Comparison of ENCODE assay signal across 9 cellular contexts in genomic region chr7:101602484-101603241, GRCh38. TPM values are rescaled to one million over a fixed set of nuclear protein-coding genes. Genes with fewer than 3 reads are reported as not detected.
DNase-seq lines count a peak whose midpoint lies in the region; ATAC-seq, FAIRE-seq and TF ChIP-seq lines count a peak whose summit lies in the region.
"Had no signal": no experiment of that assay in that cellular context is flagged by ENCODE, and none has a peak within 500 bp of the region (broad histone marks: within the 10 kb centered on the region; RNA-seq: fewer than 3 reads in every experiment).

No MANE protein-coding gene starts in this region.

- TF ChIP-seq POLR2A in endothelial cell of umbilical vein (IDR thresholded peaks at IDR 0.05; ENCODE audit: low read depth, low read length) = no peak

- H3K9me3 ChIP-seq in Caco-2 = no peaks in the 10 kb centered on the region
- no peaks in the 10 kb centered on the region for H3K9me3 ChIP-seq in endothelial cell of umbilical vein (replicated peaks; ENCODE audit: control insufficient read depth, insufficient read depth, low read length)

- H3K27ac Mint-ChIP-seq in Caco-2 (ENCODE audit: unreplicated experiment) = peak overlapping the region; percentile 86

- POLR2A ChIA-PET in Caco-2 (lab: Charles Lee) (interaction anchor here (1.0 kb wide), 1 partner anchor 17 kb away, joined by 6 read pairs; no protein-coding TSS in a partner anchor), endothelial cell of umbilical vein (lab: Charles Lee) (no interaction called here)

- no peaks in the 10 kb centered on the region for H3K9me1 ChIP-seq in endothelial cell of umbilical vein (replicated peaks; ENCODE audit: control insufficient read depth, extremely low read depth, insufficient read depth, low read length)

- no peak overlapping the region for H3K4me2 ChIP-seq in endothelial cell of umbilical vein (ENCODE audit: insufficient read depth, low read length)

- dilution Hi-C loops in endothelial cell of umbilical vein (cut with MboI; ENCODE audit: extremely low pct_ligation_motif_present, low sequenced_read_pairs) = no loop called here

- H3K36me3 ChIP-seq in Caco-2 (ENCODE audit: control insufficient read depth, insufficient read depth, low read length) (no peaks in the 10 kb centered on the region), endothelial cell of umbilical vein (ENCODE audit: control insufficient read depth in 2 of 2, extremely low read depth in 1 of 2, insufficient read depth in 2 of 2, low read length in 2 of 2) (no peaks in the 10 kb centered on the region)

- H3K79me2 ChIP-seq in endothelial cell of umbilical vein (ENCODE audit: control insufficient read depth, insufficient read depth, low read length) = no peaks in the 10 kb centered on the region

- no peak overlapping the region for H3K4me3 Mint-ChIP-seq in Caco-2 (ENCODE audit: unreplicated experiment)

- H3K27me3 ChIP-seq in Caco-2 (replicated peaks; ENCODE audit: control insufficient read depth, insufficient read depth, low read length) (no peaks in the 10 kb centered on the region), endothelial cell of umbilical vein (ENCODE audit: control insufficient read depth in 2 of 2, insufficient read depth in 2 of 2, low read length in 2 of 2) (no peaks in the 10 kb centered on the region)

- no peak overlapping the region for H2AFZ ChIP-seq in endothelial cell of umbilical vein (ENCODE audit: low read depth, low read length)

- ATAC-seq in HG02610 (IDR thresholded peaks at IDR 0.05; ENCODE audit: unreplicated experiment) (peak; percentile 64), HG02763 (IDR thresholded peaks at IDR 0.05; ENCODE audit: unreplicated experiment) (no peak)

- BruUV-seq in Caco-2 (replicated peaks; lab: Mats Ljungman, UMichigan) (no TSS peak), endothelial cell of umbilical vein (replicated peaks; lab: Mats Ljungman, UMichigan) (no TSS peak)

- no peak overlapping the region for H3K27ac ChIP-seq in endothelial cell of umbilical vein (ENCODE audit: insufficient read depth, low read depth, low read length)

- H3K9ac ChIP-seq in endothelial cell of umbilical vein (replicated peaks; ENCODE audit: extremely low read depth, insufficient read depth, low read length) = no peak overlapping the region

- H3K4me3 ChIP-seq in Caco-2 (ENCODE audit: low read depth, low read length) (no peak overlapping the region), endothelial cell of umbilical vein (replicated peaks in 1 of 3; ENCODE audit: insufficient read depth in 1 of 3, low read depth in 1 of 3, low read length in 3 of 3) (no peak overlapping the region)

- FAIRE-seq in endothelial cell of umbilical vein (lab: Jason Lieb, UNC) = peak; percentile 85

- H3K4me1 Mint-ChIP-seq in Caco-2 (ENCODE audit: low read depth, unreplicated experiment) = peaks cover 12% of the 10 kb centered on the region

- H3K4me1 ChIP-seq in Caco-2 (peaks cover 35% of the 10 kb centered on the region), endothelial cell of umbilical vein (ENCODE audit: control insufficient read depth, extremely low read depth, insufficient read depth, low read length) (no peaks in the 10 kb centered on the region)

- DNase-seq in Caco-2 = peak; percentile 85 to 90
- DNase-seq in NOMO-1 (lab: John Stamatoyannopoulos, UW; ENCODE audit: unreplicated experiment in 2 of 2) = peak; percentile 64 to 70
- peak; percentile 28 to 61 (median 51) for DNase-seq in activated CD8-positive, alpha-beta memory T cell treated with anti-CD3 and anti-CD28 coated beads for 48 hours (ENCODE audit: low read depth in 2 of 3, low spot score in 2 of 3)
- DNase-seq in endothelial cell of umbilical vein (ENCODE audit: low read depth, low spot score) = peak; percentile 64
- DNase-seq in mucosa of gallbladder (ENCODE audit: low spot score) = peak; percentile 75
- peak; percentile 21 to 22 for DNase-seq in stimulated activated CD8-positive, alpha-beta memory T cell treated with anti-CD3 and anti-CD28 coated beads, Interleukin-4, amount 100 ng/mL, for 4 hours (ENCODE audit: low read depth in 2 of 2, low spot score in 1 of 2)

- intact Hi-C loops in Caco-2 (cut with micrococcal nuclease; ENCODE audit: unreplicated experiment) (loop anchor here (1.0 to 10.0 kb wide), 6 partner anchors 17 to 634 kb away; no protein-coding TSS in a partner anchor), endothelial cell of umbilical vein (cut with micrococcal nuclease) (loop anchor here (1.0 to 5.0 kb wide), 4 partner anchors 85 to 670 kb away; no protein-coding TSS in a partner anchor)

- H3K27me3 Mint-ChIP-seq in Caco-2 (ENCODE audit: insufficient read depth, unreplicated experiment) = no peaks in the 10 kb centered on the region

- TF ChIP-seq CTCF in Caco-2 (IDR thresholded peaks at IDR 0.05; ENCODE audit: insufficient read depth in 1 of 2, low read depth in 1 of 2, low read length in 1 of 2, severe bottlenecking in 1 of 2, unreplicated experiment in 1 of 2) = peak; percentile 86 to 94
- TF ChIP-seq CTCF in endothelial cell of umbilical vein (IDR thresholded peaks at IDR 0.05; ENCODE audit: extremely low read depth in 1 of 2, insufficient read depth in 1 of 2, low read depth in 1 of 2, low read length in 2 of 2) = peak; percentile 87 to 99

- no peaks in the 10 kb centered on the region for H4K20me1 ChIP-seq in endothelial cell of umbilical vein (replicated peaks; ENCODE audit: control insufficient read depth, extremely low read depth, insufficient read depth, low read length)

- no peaks in the 10 kb centered on the region for H3K9me3 Mint-ChIP-seq in Caco-2 (ENCODE audit: unreplicated experiment)

- CTCF ChIA-PET in Caco-2 (lab: Charles Lee) = interaction anchor here (0.5 to 1.9 kb wide), 17 partner anchors 14 to 840 kb away, joined by 3 to 21 read pairs (median 4); no protein-coding TSS in a partner anchor
- CTCF ChIA-PET in endothelial cell of umbilical vein (lab: Charles Lee) = interaction anchor here (0.5 to 3.3 kb wide), 42 partner anchors 9 to 671 kb away, joined by 3 to 36 read pairs (median 4); no protein-coding TSS in a partner anchor

- H3K36me3 Mint-ChIP-seq in Caco-2 (ENCODE audit: insufficient read depth, unreplicated experiment) = peaks cover 7% of the 10 kb centered on the region

TF ChIP-seq in endothelial cell of umbilical vein, 7 proteins besides CTCF, POLR2A, EP300 and RAD21:
- TF ChIP-seq GATA2 (IDR thresholded peaks at IDR 0.05; ENCODE audit: insufficient read depth, insufficient read length, low read depth, low read length) (no peak), EZH2 (IDR thresholded peaks at IDR 0.05; ENCODE audit: borderline replicate concordance, low read depth, low read length, severe bottlenecking) (no peak), MAX (IDR thresholded peaks at IDR 0.05; ENCODE audit: insufficient read depth, insufficient read length) (no peak), JUN (IDR thresholded peaks at IDR 0.05; ENCODE audit: borderline replicate concordance, insufficient read depth, insufficient read length, low read depth) (no peak), POLR2AphosphoS5 (IDR thresholded peaks at IDR 0.05; ENCODE audit: insufficient read depth, low read depth, low read length) (no peak), MYC (IDR thresholded peaks at IDR 0.05; ENCODE audit: low read depth, low read length) (no peak), FOS (IDR thresholded peaks at IDR 0.05; ENCODE audit: borderline replicate concordance, insufficient read depth, low read length) (no peak)

RNA-seq across cellular contexts. Expression of gene MYL10, which starts 26.4 kb away (rescaled TPM):
- total RNA-seq in Caco-2 (2022) = not detected in 2 replicates
- total RNA-seq in endothelial cell of umbilical vein = not detected in 2 replicates
- not detected in 2 replicates for polyA plus RNA-seq in endothelial cell of umbilical vein
- not detected in 2 replicates for polyA plus RNA-seq in endothelial cell of umbilical vein (2011; cell fraction: cytosol; rRNA removed)
- polyA plus RNA-seq in endothelial cell of umbilical vein (2011; cell fraction: nucleus; rRNA removed) = not detected in 2 replicates
- polyA plus RNA-seq in endothelial cell of umbilical vein (2012) = not detected in 2 replicates
- polyA minus RNA-seq in endothelial cell of umbilical vein = not detected in 2 replicates
- polyA minus RNA-seq in endothelial cell of umbilical vein (2011; cell fraction: cytosol; rRNA and poly(A)+ RNA removed) = not detected
- not detected in 2 replicates for polyA minus RNA-seq in endothelial cell of umbilical vein (2011; cell fraction: nucleus; rRNA and poly(A)+ RNA removed)
- not detected for total RNA-seq in mucosa of gallbladder
- total RNA-seq: T-helper 2 cell treated with Interferon-gamma antibody and Interleukin-4, amounts not matched to agents 100 ng/mL and 5 ng/mL, for 36 hours had no signal

Comparison
In these comparisons a context has a peak if more than half of its experiments do, and no peak if none do; other contexts are left out.
1. DNase-seq: peak in every context shown above with its lines; median percentile 88 in Caco-2; 75 in mucosa of gallbladder; 67 in NOMO-1; 64 in endothelial cell of umbilical vein; 51 in activated CD8-positive, alpha-beta memory T cell treated with anti-CD3 and anti-CD28 coated beads for 48 hours; 22 in stimulated activated CD8-positive, alpha-beta memory T cell treated with anti-CD3 and anti-CD28 coated beads, Interleukin-4, amount 100 ng/mL, for 4 hours.